ENCODE assay signal across 12 cellular contexts in genomic region chr15:75008249-75009017, GRCh38. TPM values are rescaled to one million over a fixed set of nuclear protein-coding genes. Genes with fewer than 3 reads are reported as not detected.
DNase-seq lines count a peak whose midpoint lies in the region; ATAC-seq and TF ChIP-seq lines count a peak whose summit lies in the region.
"Had no signal": no experiment of that assay in that cellular context is flagged by ENCODE, and none has a peak within 500 bp of the region (broad histone marks: within the 10 kb centered on the region; RNA-seq: fewer than 3 reads in every experiment).

No MANE protein-coding gene starts in this region.

- peaks cover 5% of the 10 kb centered on the region for H3K27me3 ChIP-seq in osteoblast (ENCODE audit: insufficient read depth, low read length)

- H3K36me3 Mint-ChIP-seq in stimulated activated effector memory CD8-positive, alpha-beta T cell treated with anti-CD3 and anti-CD28 coated beads, Interleukin-12 subunit alpha, Interleukin-12 subunit beta, amount 100 ng/mL, for 72 hours, result no peaks in the 10 kb centered on the region

- no peak overlapping the region for H3K4me2 ChIP-seq in osteoblast (ENCODE audit: insufficient read depth, low read length)

- ATAC-seq in GM18498 (IDR thresholded peaks at IDR 0.05; ENCODE audit: unreplicated experiment) (peak; percentile 41), GM21381 (IDR thresholded peaks at IDR 0.05; ENCODE audit: unreplicated experiment) (peak; percentile 28), HG03135 (IDR thresholded peaks at IDR 0.05; ENCODE audit: unreplicated experiment) (peak; percentile 36)
- no peak for ATAC-seq in stimulated activated effector memory CD8-positive, alpha-beta T cell treated with anti-CD3 and anti-CD28 coated beads, Interleukin-12 subunit alpha, Interleukin-12 subunit beta, amount 100 ng/mL, for 72 hours

- H3K4me3 ChIP-seq in osteoblast (ENCODE audit: insufficient read depth, low read length), result no peak overlapping the region

- no peak overlapping the region for H3K27ac Mint-ChIP-seq in stimulated activated effector memory CD8-positive, alpha-beta T cell treated with anti-CD3 and anti-CD28 coated beads, Interleukin-12 subunit alpha, Interleukin-12 subunit beta, amount 100 ng/mL, for 72 hours
- H3K27ac Mint-ChIP-seq: activated naive CD4-positive, alpha-beta T cell treated with anti-CD3 and anti-CD28 coated beads, Interleukin-2, amount 50 U/mL, for 24 hours had no signal

- no peak overlapping the region for H3K27ac ChIP-seq in osteoblast (ENCODE audit: low read depth, low read length)

- H3K4me1 Mint-ChIP-seq in stimulated activated effector memory CD8-positive, alpha-beta T cell treated with anti-CD3 and anti-CD28 coated beads, Interleukin-12 subunit alpha, Interleukin-12 subunit beta, amount 100 ng/mL, for 72 hours, result no peaks in the 10 kb centered on the region
- H3K4me1 Mint-ChIP-seq: H9 had no signal

- no peak for TF ChIP-seq CTCF in osteoblast (IDR thresholded peaks at IDR 0.05; ENCODE audit: extremely low read depth, low read depth, low read length)

- H3K9me3 ChIP-seq in osteoblast (ENCODE audit: low read depth, low read length), result no peaks in the 10 kb centered on the region

- no peaks in the 10 kb centered on the region for H3K79me2 ChIP-seq in osteoblast (ENCODE audit: insufficient read depth, low read length)

- peak; percentile 26 for DNase-seq in RKO (ENCODE audit: low spot score)
- no peak for DNase-seq in H4 (ENCODE audit: low spot score)
- DNase-seq in osteoblast (ENCODE audit: insufficient read length, low spot score, missing footprints), result no peak
- DNase-seq in stimulated activated effector memory CD8-positive, alpha-beta T cell treated with anti-CD3 and anti-CD28 coated beads, Interleukin-12 subunit alpha, Interleukin-12 subunit beta, amount 100 ng/mL, for 72 hours (ENCODE audit: low spot score in 2 of 2), result no peak
- DNase-seq in HK-2 (ENCODE audit: unreplicated experiment), result no peak
- DNase-seq: H9; NCI-H2081; stimulated activated CD8-positive, alpha-beta memory T cell treated with anti-CD3 and anti-CD28 coated beads, Interleukin-4, amount 100 ng/mL, for 48 hours had no signal

- H4K20me1 ChIP-seq in osteoblast (ENCODE audit: insufficient read depth, low read length), result no peaks in the 10 kb centered on the region

- no peaks in the 10 kb centered on the region for H3K4me1 ChIP-seq in osteoblast (ENCODE audit: insufficient read depth, low read length)

- no peak overlapping the region for H2AFZ ChIP-seq in osteoblast (ENCODE audit: low read length)

- H3K9me3 Mint-ChIP-seq in stimulated activated effector memory CD8-positive, alpha-beta T cell treated with anti-CD3 and anti-CD28 coated beads, Interleukin-12 subunit alpha, Interleukin-12 subunit beta, amount 100 ng/mL, for 72 hours, result no peaks in the 10 kb centered on the region
- H3K9me3 Mint-ChIP-seq: activated naive CD4-positive, alpha-beta T cell treated with anti-CD3 and anti-CD28 coated beads, Interleukin-2, amount 50 U/mL, for 24 hours; H9 had no signal

- H3K4me3 Mint-ChIP-seq in stimulated activated effector memory CD8-positive, alpha-beta T cell treated with anti-CD3 and anti-CD28 coated beads, Interleukin-12 subunit alpha, Interleukin-12 subunit beta, amount 100 ng/mL, for 72 hours, result no peak overlapping the region
- H3K4me3 Mint-ChIP-seq: activated naive CD4-positive, alpha-beta T cell treated with anti-CD3 and anti-CD28 coated beads, Interleukin-2, amount 50 U/mL, for 24 hours; H9 had no signal

- no peaks in the 10 kb centered on the region for H3K36me3 ChIP-seq in osteoblast (ENCODE audit: insufficient read depth, low read length)

RNA-seq across cellular contexts. Expression of gene SCAMP5, which starts 13.1 kb away (rescaled TPM):
- total RNA-seq in H4 (2014; rRNA removed; shearing (Covaris generic)), result 1.9 and 3.6 TPM in 2 replicates
- total RNA-seq in osteoblast, result 0.88 and 1.8 TPM in 2 replicates

RNA-seq across cellular contexts. Expression of gene PPCDC, which starts 15.0 kb away (rescaled TPM):
- 5.4 and 11.6 TPM in 2 replicates for total RNA-seq in H4 (2014; rRNA removed; shearing (Covaris generic))
- 5.6 and 6.5 TPM in 2 replicates for total RNA-seq in osteoblast

RNA-seq across cellular contexts. Expression of gene RPP25, which starts 51.9 kb away (rescaled TPM):
- 0.12 TPM in 1 of 2 replicates, not detected in the other for total RNA-seq in H4 (2014; rRNA removed; shearing (Covaris generic))
- total RNA-seq in osteoblast, result 6.2 and 6.9 TPM in 2 replicates
